Comparison of ENCODE assay signal across 27 cellular contexts in genomic region chr18:59026364-59026763, GRCh38.
"Had no signal": no experiment of that assay in that cellular context is flagged by ENCODE, and none has a peak within 500 bp of the region (broad histone marks: within the 10 kb centered on the region; RNA-seq: fewer than 3 reads in every experiment).

No MANE protein-coding gene starts in this region.

- H3K36me3 Mint-ChIP-seq: activated naive CD4-positive, alpha-beta T cell treated with anti-CD3 and anti-CD28 coated beads, Interleukin-2, amount 50 U/mL, for 24 hours; WTC11 had no signal

- H3K36me3 ChIP-seq: Peyer's patch had no signal

- H3K27ac ChIP-seq: body of pancreas, Peyer's patch, RWPE1 had no signal

- H3K27me3 ChIP-seq: body of pancreas, Peyer's patch had no signal

- DNase-seq: activated CD4-positive, alpha-beta T cell treated with anti-CD3 and anti-CD28 coated beads for 48 hours; activated CD4-positive, alpha-beta T cell treated with anti-CD3 and anti-CD28 coated beads, Interleukin-2, amount 50 U/mL, for 4 hours; activated CD4-positive, CD25-positive, alpha-beta regulatory T cell treated with anti-CD3 and anti-CD28 coated beads, Interleukin-2, amount 50 U/mL, for 72 hours; activated CD8-positive, alpha-beta memory T cell treated with anti-CD3 and anti-CD28 coated beads, Interleukin-2, amount 50 U/mL, for 48 hours; activated CD8-positive, alpha-beta T cell treated with anti-CD3 and anti-CD28 coated beads, Interleukin-2, amount 10 ng/mL, durations not matched to agents 7 days and 5 days; activated effector memory CD4-positive, alpha-beta T cell treated with Interleukin-2 at 50 U/mL for 16 hours; activated naive CD4-positive, alpha-beta T cell; activated T-cell treated with anti-CD3 and anti-CD28 coated beads, Interleukin-2, amount 50 U/mL, for 1 hour; body of pancreas; central memory CD4-positive, alpha-beta T cell; MM.1S; NCI-H146; NCI-H187 treated with DMSO at 0.1 percent for 48 hours; NCI-H2081 treated with DMSO at 0.1 percent for 48 hours; NCI-H2171; NCI-H2227 treated with DMSO at 0.1 percent for 48 hours; NCI-H510A; NCI-H69; NK-92 treated with Interleukin-12 subunit alpha and Interleukin-12 subunit beta, amount 100 ng/mL, for 24 hours; OCI-M1; Peyer's patch; Right ventricle myocardium superior had no signal

- H3K9me3 ChIP-seq: body of pancreas, Peyer's patch had no signal

- H3K4me3 Mint-ChIP-seq: activated CD8-positive, alpha-beta T cell treated with anti-CD3 and anti-CD28 coated beads, Interleukin-2, amount 10 ng/mL, durations not matched to agents 7 days and 5 days; activated naive CD4-positive, alpha-beta T cell treated with anti-CD3 and anti-CD28 coated beads, Interleukin-2, amount 50 U/mL, for 24 hours; activated T-helper 1 cell treated with anti-CD3 and anti-CD28 coated beads, Interleukin-12 subunit alpha, Interleukin-12 subunit beta, Interleukin-2, Interleukin-4 antibody, amounts not matched to agents 30 ng/mL and 10 ng/mL and 1 ng/mL, durations not matched to agents 14 hours and 24 hours and 36 hours; T-helper 1 cell treated with Interleukin-12 subunit alpha and Interleukin-12 subunit beta and Interleukin-4 antibody, amounts not matched to agents 30 μg/mL and 1 μg/mL, for 36 hours; WTC11 had no signal

- ATAC-seq: activated CD8-positive, alpha-beta T cell treated with anti-CD3 and anti-CD28 coated beads, Interleukin-2, amount 10 ng/mL, durations not matched to agents 7 days and 5 days; body of pancreas; WTC11 had no signal

- H3K4me1 Mint-ChIP-seq: activated naive CD4-positive, alpha-beta T cell treated with anti-CD3 and anti-CD28 coated beads, Interleukin-2, amount 50 U/mL, for 24 hours had no signal

- H3K4me1 ChIP-seq: Peyer's patch had no signal

- H3K27ac Mint-ChIP-seq: activated CD8-positive, alpha-beta T cell treated with anti-CD3 and anti-CD28 coated beads, Interleukin-2, amount 10 ng/mL, durations not matched to agents 7 days and 5 days; activated naive CD4-positive, alpha-beta T cell treated with anti-CD3 and anti-CD28 coated beads, Interleukin-2, amount 50 U/mL, for 24 hours; activated T-helper 1 cell treated with anti-CD3 and anti-CD28 coated beads, Interleukin-12 subunit alpha, Interleukin-12 subunit beta, Interleukin-2, Interleukin-4 antibody, amounts not matched to agents 30 ng/mL and 10 ng/mL and 1 ng/mL, durations not matched to agents 14 hours and 24 hours and 36 hours; T-helper 1 cell treated with Interleukin-12 subunit alpha and Interleukin-12 subunit beta and Interleukin-4 antibody, amounts not matched to agents 30 μg/mL and 1 μg/mL, for 36 hours; WTC11 had no signal

- H3K9me3 Mint-ChIP-seq: activated naive CD4-positive, alpha-beta T cell treated with anti-CD3 and anti-CD28 coated beads, Interleukin-2, amount 50 U/mL, for 24 hours; activated T-helper 1 cell treated with anti-CD3 and anti-CD28 coated beads, Interleukin-12 subunit alpha, Interleukin-12 subunit beta, Interleukin-2, Interleukin-4 antibody, amounts not matched to agents 30 ng/mL and 10 ng/mL and 1 ng/mL, durations not matched to agents 14 hours and 24 hours and 36 hours; T-helper 1 cell treated with Interleukin-12 subunit alpha and Interleukin-12 subunit beta and Interleukin-4 antibody, amounts not matched to agents 30 μg/mL and 1 μg/mL, for 36 hours had no signal

- H3K4me3 ChIP-seq: body of pancreas, Peyer's patch had no signal
